In the genomic region with DNA sequence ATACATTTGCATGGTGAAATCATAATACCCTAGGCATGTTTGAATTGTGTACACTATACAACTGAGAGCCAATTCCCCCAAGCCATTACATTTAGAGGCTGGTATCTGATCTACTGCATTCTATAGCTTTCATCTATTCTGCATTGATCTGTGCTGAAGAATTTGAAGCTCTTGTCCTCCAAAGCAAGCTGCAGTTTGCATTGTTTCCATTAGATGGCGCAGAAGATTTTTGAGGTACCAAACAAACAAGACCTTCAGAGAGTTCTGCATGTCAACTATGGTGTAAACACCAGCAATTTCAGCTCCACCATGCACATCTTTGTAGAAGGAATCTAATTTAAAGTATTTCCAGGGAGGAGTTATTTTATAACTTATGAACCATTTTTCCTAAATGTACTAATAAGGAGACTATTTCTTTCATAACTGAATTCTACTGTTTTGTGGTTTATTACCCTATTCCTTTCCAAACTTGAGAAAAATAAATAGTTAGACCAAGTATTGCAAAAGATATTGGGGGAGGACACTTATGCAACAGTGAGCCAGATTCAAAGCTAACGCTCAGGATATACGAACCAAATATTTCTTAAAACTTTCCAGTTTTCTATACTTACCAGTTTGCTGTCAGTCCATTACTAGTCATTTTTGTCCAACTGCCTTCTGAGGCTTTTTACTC, we compare ENCODE assay signal across 9 cellular contexts.
A peak's percentile ranks its signal among the peaks of the same experiment; 100 is the strongest.
DNase-seq lines count a peak whose midpoint lies in the region; ATAC-seq, FAIRE-seq and TF ChIP-seq lines count a peak whose summit lies in the region.
"Had no signal": no experiment of that assay in that cellular context is flagged by ENCODE, and none has a peak within 500 bp of the region (broad histone marks: within the 10 kb centered on the region; RNA-seq: fewer than 3 reads in every experiment).

No MANE protein-coding gene starts in this region.

- no peak for TF ChIP-seq CTCF in fibroblast of pulmonary artery (IDR thresholded peaks at IDR 0.05; ENCODE audit: low read length, missing control alignments)

- no peak overlapping the region for H3K9ac ChIP-seq in neuronal stem cell (ENCODE audit: low read depth, low read length, poor library complexity)

- no peak overlapping the region for H3K18ac ChIP-seq in neuronal stem cell (ENCODE audit: low read length)

- DNase-seq in DMS 273 (lab: John Stamatoyannopoulos, UW; ENCODE audit: unreplicated experiment) (peak; percentile 84), NCI-H774 (lab: John Stamatoyannopoulos, UW) (peak; percentile 52), fibroblast of pulmonary artery (ENCODE audit: low read depth) (peak; percentile 87), neuronal stem cell (ENCODE audit: low spot score) (peak; percentile 87), urothelium cell line (ENCODE audit: low spot score) (peak; percentile 54)
- peak; percentile 52 for DNase-seq in activated CD8-positive, alpha-beta memory T cell treated with anti-CD3 and anti-CD28 coated beads, Interleukin-2, amount 50 U/mL, for 48 hours

- H3K4me3 ChIP-seq in fibroblast of pulmonary artery (replicated peaks; ENCODE audit: low read depth, low read length) = no peak overlapping the region
- H3K4me3 ChIP-seq in neuronal stem cell (ENCODE audit: low read length in 2 of 2) = no peak overlapping the region

- H3K79me1 ChIP-seq in neuronal stem cell (ENCODE audit: low read depth, low read length) = no peaks in the 10 kb centered on the region

- no peak overlapping the region for H3K27ac ChIP-seq in neuronal stem cell (replicated peaks; ENCODE audit: low read length)

- H2BK12ac ChIP-seq in neuronal stem cell (ENCODE audit: low read length) = no peak overlapping the region

- ATAC-seq in GM19372 (IDR thresholded peaks at IDR 0.05; ENCODE audit: low read depth, unreplicated experiment) (peak; percentile 76), HG03457 (IDR thresholded peaks at IDR 0.05; ENCODE audit: unreplicated experiment) (peak; percentile 85)

- no peaks in the 10 kb centered on the region for H3K27me3 ChIP-seq in neuronal stem cell (ENCODE audit: control insufficient read depth in 3 of 3, insufficient read depth in 3 of 3, low read depth in 1 of 3, low read length in 3 of 3)

- H4K91ac ChIP-seq in neuronal stem cell (ENCODE audit: low read depth, low read length, poor library complexity) = no peak overlapping the region

- H2BK15ac ChIP-seq in neuronal stem cell (ENCODE audit: low read length) = no peak overlapping the region

- no peaks in the 10 kb centered on the region for H3K36me3 ChIP-seq in neuronal stem cell (replicated peaks in 1 of 2; ENCODE audit: control insufficient read depth in 2 of 2, insufficient read depth in 2 of 2, low read length in 2 of 2)

- no peak overlapping the region for H2AK5ac ChIP-seq in neuronal stem cell (ENCODE audit: low read depth, low read length)

- no CpG with 5 or more reads among the region's 3 CpGs for WGBS in neuronal stem cell (ENCODE audit: extremely low coverage in 2 of 2, insufficient read length in 2 of 2, insufficient replicate concordance in 1 of 2), 2 donors

- H3K4me2 ChIP-seq in neuronal stem cell (ENCODE audit: insufficient read depth, low read length, poor library complexity, severe bottlenecking) = no peak overlapping the region

- no peak overlapping the region for H3K23ac ChIP-seq in neuronal stem cell (ENCODE audit: low read depth, low read length, poor library complexity)

- FAIRE-seq in urothelium cell line (lab: Jason Lieb, UNC) = no peak
- FAIRE-seq: colon had no signal

- no peak overlapping the region for H4K8ac ChIP-seq in neuronal stem cell (ENCODE audit: low read depth, low read length)

- no peak overlapping the region for H3K4ac ChIP-seq in neuronal stem cell (ENCODE audit: low read length)

- no peaks in the 10 kb centered on the region for H3K4me1 ChIP-seq in neuronal stem cell (ENCODE audit: control insufficient read depth in 2 of 2, insufficient read depth in 1 of 2, low read depth in 1 of 2, low read length in 2 of 2)

- H2AFZ ChIP-seq in neuronal stem cell (ENCODE audit: low read length) = no peak overlapping the region

- no peak overlapping the region for H2BK120ac ChIP-seq in neuronal stem cell (ENCODE audit: low read depth, low read length)

- H3K14ac ChIP-seq in neuronal stem cell (ENCODE audit: low read length) = no peak overlapping the region

- H3K9me3 ChIP-seq in neuronal stem cell (replicated peaks in 1 of 2; ENCODE audit: control insufficient read depth in 2 of 2, insufficient read depth in 1 of 2, low read depth in 1 of 2, low read length in 2 of 2) = no peaks in the 10 kb centered on the region

- no peak overlapping the region for H2BK5ac ChIP-seq in neuronal stem cell (ENCODE audit: low read length)
